Comparison of ENCODE assay signal across 1 cellular context in the genomic region with DNA sequence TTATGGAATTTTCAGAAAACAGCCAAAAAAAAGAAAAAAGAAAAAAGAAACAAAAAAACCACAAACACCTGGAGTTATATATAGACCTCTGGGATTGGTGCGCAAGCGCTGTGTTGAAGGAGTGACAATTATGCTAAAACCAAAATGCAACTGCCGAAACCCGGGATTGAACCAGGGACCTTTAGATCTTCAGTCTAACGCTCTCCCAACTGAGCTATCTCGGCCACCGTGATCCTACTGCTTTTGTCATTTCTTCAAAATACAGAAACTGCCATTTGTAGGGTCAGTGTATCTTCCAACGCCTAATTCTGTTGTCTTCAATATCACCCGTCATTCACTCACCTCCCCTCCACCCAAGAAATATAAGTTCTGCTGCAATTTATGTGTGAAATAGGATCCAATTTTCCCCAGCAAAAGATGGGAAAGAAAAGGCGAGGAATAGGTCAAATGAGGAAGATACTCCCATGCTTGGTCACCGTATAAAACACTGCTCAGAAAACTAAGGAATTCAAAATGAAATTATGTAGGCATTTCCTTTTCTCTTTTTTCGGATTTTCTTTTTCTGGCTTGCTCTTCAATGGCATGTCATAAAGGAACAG.
A peak's percentile ranks its signal among the peaks of the same experiment; 100 is the strongest.
TF ChIP-seq lines count a peak whose summit lies in the region.

No MANE protein-coding gene starts in this region.

TF ChIP-seq in K562, 482 proteins besides CTCF, POLR2A, EP300 and RAD21 (continued from another document and continues in another):
- TF ChIP-seq, protein P1, sequence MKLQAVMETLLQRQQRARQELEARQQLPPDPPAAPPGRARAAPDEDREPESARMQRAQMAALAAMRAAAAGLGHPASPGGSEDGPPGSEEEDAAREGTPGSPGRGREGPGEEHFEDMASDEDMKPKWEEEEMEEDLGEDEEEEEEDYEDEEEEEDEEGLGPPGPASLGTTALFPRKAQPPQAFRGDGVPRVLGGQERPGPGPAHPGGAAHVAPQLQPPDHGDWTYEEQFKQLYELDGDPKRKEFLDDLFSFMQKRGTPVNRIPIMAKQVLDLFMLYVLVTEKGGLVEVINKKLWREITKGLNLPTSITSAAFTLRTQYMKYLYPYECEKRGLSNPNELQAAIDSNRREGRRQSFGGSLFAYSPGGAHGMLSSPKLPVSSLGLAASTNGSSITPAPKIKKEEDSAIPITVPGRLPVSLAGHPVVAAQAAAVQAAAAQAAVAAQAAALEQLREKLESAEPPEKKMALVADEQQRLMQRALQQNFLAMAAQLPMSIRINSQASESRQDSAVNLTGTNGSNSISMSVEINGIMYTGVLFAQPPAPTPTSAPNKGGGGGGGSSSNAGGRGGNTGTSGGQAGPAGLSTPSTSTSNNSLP (IDR thresholded peaks at IDR 0.05; ENCODE audit: borderline replicate concordance, low read depth, low read length) = 0 out of 2 replicates have a peak, but pooled peaks have one; percentile 45
- TF ChIP-seq MEIS2 (IDR thresholded peaks at IDR 0.05; ENCODE audit: partially characterized antibody) (peak; percentile 51), SOX6 (IDR thresholded peaks at IDR 0.05) (peak; percentile 58; the same call in 1 of the 2 replicates), ZNF23 (CRISPR knock-in tag; IDR thresholded peaks at IDR 0.05) (no peak), GABPB2 (CRISPR knock-in tag; conservative IDR thresholded peaks at IDR 0.05) (no peak), ZZZ3 (IDR thresholded peaks at IDR 0.05) (no peak), IFI16 (CRISPR knock-in tag; IDR thresholded peaks at IDR 0.05) (no peak), NELFE (IDR thresholded peaks at IDR 0.05; ENCODE audit: insufficient read depth, insufficient read length) (no peak), FIP1L1 (IDR thresholded peaks at IDR 0.05; ENCODE audit: low read depth, low read length, poor library complexity, severe bottlenecking) (no peak), PPARD (CRISPR knock-in tag; IDR thresholded peaks at IDR 0.05) (no peak), SAFB2 (IDR thresholded peaks at IDR 0.05; ENCODE audit: borderline replicate concordance, low read depth, low read length, severe bottlenecking) (no peak), ZNF766 (CRISPR knock-in tag; conservative IDR thresholded peaks at IDR 0.05) (no peak), CEBPG (CRISPR knock-in tag; IDR thresholded peaks at IDR 0.05) (no peak), CEBPG (tag; conservative IDR thresholded peaks at IDR 0.05 in 1 of 2, IDR thresholded peaks at IDR 0.05 in 1 of 2) (no peak; a peak in 1 of 4 replicates), L3MBTL2 (IDR thresholded peaks at IDR 0.05) (peak; percentile 35; the same call in 1 of the 2 replicates), ELF4 (CRISPR knock-in tag; IDR thresholded peaks at IDR 0.05) (no peak), ZNF143 (CRISPR knock-in tag; IDR thresholded peaks at IDR 0.05) (no peak), POLR2G (IDR thresholded peaks at IDR 0.05; ENCODE audit: low read depth, low read length) (no peak), MAFG (tag; conservative IDR thresholded peaks at IDR 0.05) (no peak), STAT5A (IDR thresholded peaks at IDR 0.05; ENCODE audit: borderline replicate concordance, low read length) (peak; percentile 49; the same call in 1 of the 2 replicates), SMARCC2 (IDR thresholded peaks at IDR 0.05; ENCODE audit: low read depth) (no peak), NCOA6 (IDR thresholded peaks at IDR 0.05) (no peak), PRPF4 (IDR thresholded peaks at IDR 0.05; ENCODE audit: insufficient read depth, low read depth, low read length, poor library complexity, severe bottlenecking) (no peak), RBM39 (optimal IDR thresholded peaks at IDR 0.05; ENCODE audit: low read depth, low read length) (peak; percentile 47), POLR3A (IDR thresholded peaks at IDR 0.05; ENCODE audit: borderline replicate concordance, extremely low read depth, insufficient read depth, insufficient read length) (peak; percentile 96), CBFA2T2 (conservative IDR thresholded peaks at IDR 0.05) (no peak), ZNF184 (CRISPR knock-in tag; IDR thresholded peaks at IDR 0.05) (no peak), NFXL1 (CRISPR knock-in tag; IDR thresholded peaks at IDR 0.05) (no peak), TFAM (CRISPR knock-in tag; conservative IDR thresholded peaks at IDR 0.05) (no peak), HDAC2 (IDR thresholded peaks at IDR 0.05) (no peak), TEAD4 (IDR thresholded peaks at IDR 0.05; ENCODE audit: low read length) (peak; percentile 87), TEAD4 (CRISPR knock-in tag; IDR thresholded peaks at IDR 0.05; ENCODE audit: borderline replicate concordance) (no peak), SP2 (IDR thresholded peaks at IDR 0.05; ENCODE audit: extremely low read depth, low read depth, low read length, poor library complexity, severe bottlenecking) (no peak), KAT8 (IDR thresholded peaks at IDR 0.05; ENCODE audit: low read depth) (no peak), NR3C1 (CRISPR knock-in tag; IDR thresholded peaks at IDR 0.05) (no peak), NONO (IDR thresholded peaks at IDR 0.05; ENCODE audit: low read depth in 2 of 2, low read length in 1 of 2) (no peak), ZBTB8A (IDR thresholded peaks at IDR 0.05; ENCODE audit: partially characterized antibody) (no peak)
- TF ChIP-seq, protein P2, sequence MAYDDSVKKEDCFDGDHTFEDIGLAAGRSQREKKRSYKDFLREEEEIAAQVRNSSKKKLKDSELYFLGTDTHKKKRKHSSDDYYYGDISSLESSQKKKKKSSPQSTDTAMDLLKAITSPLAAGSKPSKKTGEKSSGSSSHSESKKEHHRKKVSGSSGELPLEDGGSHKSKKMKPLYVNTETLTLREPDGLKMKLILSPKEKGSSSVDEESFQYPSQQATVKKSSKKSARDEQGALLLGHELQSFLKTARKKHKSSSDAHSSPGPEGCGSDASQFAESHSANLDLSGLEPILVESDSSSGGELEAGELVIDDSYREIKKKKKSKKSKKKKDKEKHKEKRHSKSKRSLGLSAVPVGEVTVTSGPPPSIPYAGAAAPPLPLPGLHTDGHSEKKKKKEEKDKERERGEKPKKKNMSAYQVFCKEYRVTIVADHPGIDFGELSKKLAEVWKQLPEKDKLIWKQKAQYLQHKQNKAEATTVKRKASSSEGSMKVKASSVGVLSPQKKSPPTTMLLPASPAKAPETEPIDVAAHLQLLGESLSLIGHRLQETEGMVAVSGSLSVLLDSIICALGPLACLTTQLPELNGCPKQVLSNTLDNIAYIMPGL (CRISPR knock-in tag; IDR thresholded peaks at IDR 0.05) = no peak; the same call in 1 of the 2 replicates
- TF ChIP-seq, protein P3, sequence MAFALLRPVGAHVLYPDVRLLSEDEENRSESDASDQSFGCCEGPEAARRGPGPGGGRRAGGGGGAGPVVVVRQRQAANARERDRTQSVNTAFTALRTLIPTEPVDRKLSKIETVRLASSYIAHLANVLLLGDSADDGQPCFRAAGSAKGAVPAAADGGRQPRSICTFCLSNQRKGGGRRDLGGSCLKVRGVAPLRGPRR (CRISPR knock-in tag; IDR thresholded peaks at IDR 0.05) = no peak
- TF ChIP-seq, protein P4, sequence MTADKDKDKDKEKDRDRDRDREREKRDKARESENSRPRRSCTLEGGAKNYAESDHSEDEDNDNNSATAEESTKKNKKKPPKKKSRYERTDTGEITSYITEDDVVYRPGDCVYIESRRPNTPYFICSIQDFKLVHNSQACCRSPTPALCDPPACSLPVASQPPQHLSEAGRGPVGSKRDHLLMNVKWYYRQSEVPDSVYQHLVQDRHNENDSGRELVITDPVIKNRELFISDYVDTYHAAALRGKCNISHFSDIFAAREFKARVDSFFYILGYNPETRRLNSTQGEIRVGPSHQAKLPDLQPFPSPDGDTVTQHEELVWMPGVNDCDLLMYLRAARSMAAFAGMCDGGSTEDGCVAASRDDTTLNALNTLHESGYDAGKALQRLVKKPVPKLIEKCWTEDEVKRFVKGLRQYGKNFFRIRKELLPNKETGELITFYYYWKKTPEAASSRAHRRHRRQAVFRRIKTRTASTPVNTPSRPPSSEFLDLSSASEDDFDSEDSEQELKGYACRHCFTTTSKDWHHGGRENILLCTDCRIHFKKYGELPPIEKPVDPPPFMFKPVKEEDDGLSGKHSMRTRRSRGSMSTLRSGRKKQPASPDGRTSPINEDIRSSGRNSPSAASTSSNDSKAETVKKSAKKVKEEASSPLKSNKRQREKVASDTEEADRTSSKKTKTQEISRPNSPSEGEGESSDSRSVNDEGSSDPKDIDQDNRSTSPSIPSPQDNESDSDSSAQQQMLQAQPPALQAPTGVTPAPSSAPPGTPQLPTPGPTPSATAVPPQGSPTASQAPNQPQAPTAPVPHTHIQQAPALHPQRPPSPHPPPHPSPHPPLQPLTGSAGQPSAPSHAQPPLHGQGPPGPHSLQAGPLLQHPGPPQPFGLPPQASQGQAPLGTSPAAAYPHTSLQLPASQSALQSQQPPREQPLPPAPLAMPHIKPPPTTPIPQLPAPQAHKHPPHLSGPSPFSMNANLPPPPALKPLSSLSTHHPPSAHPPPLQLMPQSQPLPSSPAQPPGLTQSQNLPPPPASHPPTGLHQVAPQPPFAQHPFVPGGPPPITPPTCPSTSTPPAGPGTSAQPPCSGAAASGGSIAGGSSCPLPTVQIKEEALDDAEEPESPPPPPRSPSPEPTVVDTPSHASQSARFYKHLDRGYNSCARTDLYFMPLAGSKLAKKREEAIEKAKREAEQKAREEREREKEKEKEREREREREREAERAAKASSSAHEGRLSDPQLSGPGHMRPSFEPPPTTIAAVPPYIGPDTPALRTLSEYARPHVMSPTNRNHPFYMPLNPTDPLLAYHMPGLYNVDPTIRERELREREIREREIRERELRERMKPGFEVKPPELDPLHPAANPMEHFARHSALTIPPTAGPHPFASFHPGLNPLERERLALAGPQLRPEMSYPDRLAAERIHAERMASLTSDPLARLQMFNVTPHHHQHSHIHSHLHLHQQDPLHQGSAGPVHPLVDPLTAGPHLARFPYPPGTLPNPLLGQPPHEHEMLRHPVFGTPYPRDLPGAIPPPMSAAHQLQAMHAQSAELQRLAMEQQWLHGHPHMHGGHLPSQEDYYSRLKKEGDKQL (CRISPR knock-in tag; IDR thresholded peaks at IDR 0.05; ENCODE audit: borderline replicate concordance) = no peak
- TF ChIP-seq, protein P5, sequence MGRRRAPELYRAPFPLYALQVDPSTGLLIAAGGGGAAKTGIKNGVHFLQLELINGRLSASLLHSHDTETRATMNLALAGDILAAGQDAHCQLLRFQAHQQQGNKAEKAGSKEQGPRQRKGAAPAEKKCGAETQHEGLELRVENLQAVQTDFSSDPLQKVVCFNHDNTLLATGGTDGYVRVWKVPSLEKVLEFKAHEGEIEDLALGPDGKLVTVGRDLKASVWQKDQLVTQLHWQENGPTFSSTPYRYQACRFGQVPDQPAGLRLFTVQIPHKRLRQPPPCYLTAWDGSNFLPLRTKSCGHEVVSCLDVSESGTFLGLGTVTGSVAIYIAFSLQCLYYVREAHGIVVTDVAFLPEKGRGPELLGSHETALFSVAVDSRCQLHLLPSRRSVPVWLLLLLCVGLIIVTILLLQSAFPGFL (CRISPR knock-in tag; IDR thresholded peaks at IDR 0.05) = no peak
- TF ChIP-seq, protein P6, sequence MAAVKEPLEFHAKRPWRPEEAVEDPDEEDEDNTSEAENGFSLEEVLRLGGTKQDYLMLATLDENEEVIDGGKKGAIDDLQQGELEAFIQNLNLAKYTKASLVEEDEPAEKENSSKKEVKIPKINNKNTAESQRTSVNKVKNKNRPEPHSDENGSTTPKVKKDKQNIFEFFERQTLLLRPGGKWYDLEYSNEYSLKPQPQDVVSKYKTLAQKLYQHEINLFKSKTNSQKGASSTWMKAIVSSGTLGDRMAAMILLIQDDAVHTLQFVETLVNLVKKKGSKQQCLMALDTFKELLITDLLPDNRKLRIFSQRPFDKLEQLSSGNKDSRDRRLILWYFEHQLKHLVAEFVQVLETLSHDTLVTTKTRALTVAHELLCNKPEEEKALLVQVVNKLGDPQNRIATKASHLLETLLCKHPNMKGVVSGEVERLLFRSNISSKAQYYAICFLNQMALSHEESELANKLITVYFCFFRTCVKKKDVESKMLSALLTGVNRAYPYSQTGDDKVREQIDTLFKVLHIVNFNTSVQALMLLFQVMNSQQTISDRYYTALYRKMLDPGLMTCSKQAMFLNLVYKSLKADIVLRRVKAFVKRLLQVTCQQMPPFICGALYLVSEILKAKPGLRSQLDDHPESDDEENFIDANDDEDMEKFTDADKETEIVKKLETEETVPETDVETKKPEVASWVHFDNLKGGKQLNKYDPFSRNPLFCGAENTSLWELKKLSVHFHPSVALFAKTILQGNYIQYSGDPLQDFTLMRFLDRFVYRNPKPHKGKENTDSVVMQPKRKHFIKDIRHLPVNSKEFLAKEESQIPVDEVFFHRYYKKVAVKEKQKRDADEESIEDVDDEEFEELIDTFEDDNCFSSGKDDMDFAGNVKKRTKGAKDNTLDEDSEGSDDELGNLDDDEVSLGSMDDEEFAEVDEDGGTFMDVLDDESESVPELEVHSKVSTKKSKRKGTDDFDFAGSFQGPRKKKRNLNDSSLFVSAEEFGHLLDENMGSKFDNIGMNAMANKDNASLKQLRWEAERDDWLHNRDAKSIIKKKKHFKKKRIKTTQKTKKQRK (IDR thresholded peaks at IDR 0.05; ENCODE audit: borderline replicate concordance, low read depth, low read length) = no peak
- TF ChIP-seq, protein P7, sequence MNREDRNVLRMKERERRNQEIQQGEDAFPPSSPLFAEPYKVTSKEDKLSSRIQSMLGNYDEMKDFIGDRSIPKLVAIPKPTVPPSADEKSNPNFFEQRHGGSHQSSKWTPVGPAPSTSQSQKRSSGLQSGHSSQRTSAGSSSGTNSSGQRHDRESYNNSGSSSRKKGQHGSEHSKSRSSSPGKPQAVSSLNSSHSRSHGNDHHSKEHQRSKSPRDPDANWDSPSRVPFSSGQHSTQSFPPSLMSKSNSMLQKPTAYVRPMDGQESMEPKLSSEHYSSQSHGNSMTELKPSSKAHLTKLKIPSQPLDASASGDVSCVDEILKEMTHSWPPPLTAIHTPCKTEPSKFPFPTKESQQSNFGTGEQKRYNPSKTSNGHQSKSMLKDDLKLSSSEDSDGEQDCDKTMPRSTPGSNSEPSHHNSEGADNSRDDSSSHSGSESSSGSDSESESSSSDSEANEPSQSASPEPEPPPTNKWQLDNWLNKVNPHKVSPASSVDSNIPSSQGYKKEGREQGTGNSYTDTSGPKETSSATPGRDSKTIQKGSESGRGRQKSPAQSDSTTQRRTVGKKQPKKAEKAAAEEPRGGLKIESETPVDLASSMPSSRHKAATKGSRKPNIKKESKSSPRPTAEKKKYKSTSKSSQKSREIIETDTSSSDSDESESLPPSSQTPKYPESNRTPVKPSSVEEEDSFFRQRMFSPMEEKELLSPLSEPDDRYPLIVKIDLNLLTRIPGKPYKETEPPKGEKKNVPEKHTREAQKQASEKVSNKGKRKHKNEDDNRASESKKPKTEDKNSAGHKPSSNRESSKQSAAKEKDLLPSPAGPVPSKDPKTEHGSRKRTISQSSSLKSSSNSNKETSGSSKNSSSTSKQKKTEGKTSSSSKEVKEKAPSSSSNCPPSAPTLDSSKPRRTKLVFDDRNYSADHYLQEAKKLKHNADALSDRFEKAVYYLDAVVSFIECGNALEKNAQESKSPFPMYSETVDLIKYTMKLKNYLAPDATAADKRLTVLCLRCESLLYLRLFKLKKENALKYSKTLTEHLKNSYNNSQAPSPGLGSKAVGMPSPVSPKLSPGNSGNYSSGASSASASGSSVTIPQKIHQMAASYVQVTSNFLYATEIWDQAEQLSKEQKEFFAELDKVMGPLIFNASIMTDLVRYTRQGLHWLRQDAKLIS (CRISPR knock-in tag; IDR thresholded peaks at IDR 0.05) = no peak
- TF ChIP-seq, protein P8, sequence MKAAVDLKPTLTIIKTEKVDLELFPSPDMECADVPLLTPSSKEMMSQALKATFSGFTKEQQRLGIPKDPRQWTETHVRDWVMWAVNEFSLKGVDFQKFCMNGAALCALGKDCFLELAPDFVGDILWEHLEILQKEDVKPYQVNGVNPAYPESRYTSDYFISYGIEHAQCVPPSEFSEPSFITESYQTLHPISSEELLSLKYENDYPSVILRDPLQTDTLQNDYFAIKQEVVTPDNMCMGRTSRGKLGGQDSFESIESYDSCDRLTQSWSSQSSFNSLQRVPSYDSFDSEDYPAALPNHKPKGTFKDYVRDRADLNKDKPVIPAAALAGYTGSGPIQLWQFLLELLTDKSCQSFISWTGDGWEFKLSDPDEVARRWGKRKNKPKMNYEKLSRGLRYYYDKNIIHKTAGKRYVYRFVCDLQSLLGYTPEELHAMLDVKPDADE (conservative IDR thresholded peaks at IDR 0.05; ENCODE audit: control insufficient read depth, low read depth, low read length) = peak; percentile 77; the same call in 1 of the 2 replicates
